Comparison of ENCODE assay signal across 36 cellular contexts in the genomic region with DNA sequence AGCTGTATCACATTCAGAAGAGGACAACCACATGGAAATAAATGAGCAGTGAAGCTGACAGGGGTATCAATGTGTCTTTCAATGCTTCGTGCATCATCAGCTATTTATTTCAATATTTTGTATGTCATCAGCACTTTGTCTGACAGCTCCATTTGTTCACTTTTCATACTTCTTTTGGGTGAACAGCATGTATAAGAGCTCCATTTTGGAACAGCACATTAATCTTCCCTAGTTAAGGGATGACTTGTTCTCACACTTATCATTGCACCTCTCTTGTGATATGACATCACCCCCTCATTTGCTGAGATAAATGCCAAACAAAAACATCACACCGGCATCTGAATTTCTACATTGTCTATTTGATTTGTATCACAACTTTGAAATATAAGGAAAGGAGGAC.
DNase-seq lines count a peak whose midpoint lies in the region; ATAC-seq and TF ChIP-seq lines count a peak whose summit lies in the region.
"Had no signal": no experiment of that assay in that cellular context is flagged by ENCODE, and none has a peak within 500 bp of the region (broad histone marks: within the 10 kb centered on the region; RNA-seq: fewer than 3 reads in every experiment).

No MANE protein-coding gene starts in this region.

- H3K27ac ChIP-seq in breast epithelium = no peak overlapping the region
- H3K27ac ChIP-seq: ascending aorta, cardiac muscle cell, colonic mucosa, Peyer's patch, psoas muscle, sigmoid colon, VCaP had no signal

- POLR2A ChIA-PET in MCF 10A (lab: Yijun Ruan, JAX) = interaction anchor here (0.7 kb wide), 1 partner anchor 31 kb away, joined by 3 read pairs; no protein-coding TSS in a partner anchor

- H3K9me3 ChIP-seq in breast epithelium = no peaks in the 10 kb centered on the region
- H3K9me3 ChIP-seq: ascending aorta, colonic mucosa, HAP-1, Peyer's patch, psoas muscle, sigmoid colon had no signal

- peaks cover 17% of the 10 kb centered on the region for H3K4me1 Mint-ChIP-seq in MCF 10A (ENCODE audit: insufficient read depth, unreplicated experiment)
- H3K4me1 Mint-ChIP-seq in activated T-helper 2 cell treated with anti-CD3 and anti-CD28 coated beads, Interferon-gamma antibody, Interleukin-2, Interleukin-4, amounts not matched to agents 10 μg/mL and 5 μg/mL and 100 μg/mL, durations not matched to agents 14 hours and 24 hours and 36 hours (ENCODE audit: low read depth) = peaks cover 41% of the 10 kb centered on the region
- peaks cover 18 to 45% of the 10 kb centered on the region in 2 donors for H3K4me1 Mint-ChIP-seq in stimulated activated naive B cell treated with anti-CD40 and anti-IgM and Interleukin-4, amounts not matched to agents 10 μg/mL and 1 μg/mL and 100 μg/mL, for 72 hours
- H3K4me1 Mint-ChIP-seq: immature natural killer cell, nephron had no signal

- H3K4me1 ChIP-seq in breast epithelium = no peaks in the 10 kb centered on the region
- H3K4me1 ChIP-seq: ascending aorta, colonic mucosa, HAP-1, Peyer's patch, psoas muscle, sigmoid colon had no signal

- peak overlapping the region; percentile 42 for H3K27ac Mint-ChIP-seq in MCF 10A (ENCODE audit: low read depth, unreplicated experiment)
- peak overlapping the region; percentile 53 for H3K27ac Mint-ChIP-seq in activated T-helper 2 cell treated with anti-CD3 and anti-CD28 coated beads, Interferon-gamma antibody, Interleukin-2, Interleukin-4, amounts not matched to agents 10 μg/mL and 5 μg/mL and 100 μg/mL, durations not matched to agents 14 hours and 24 hours and 36 hours
- H3K27ac Mint-ChIP-seq in stimulated activated naive B cell treated with anti-CD40 and anti-IgM and Interleukin-4, amounts not matched to agents 10 μg/mL and 1 μg/mL and 100 μg/mL, for 72 hours = peak overlapping the region; percentile 85
- H3K27ac Mint-ChIP-seq: immature natural killer cell, nephron had no signal

- no TSS peak for BruUV-seq in MCF 10A (replicated peaks; lab: Mats Ljungman, UMichigan)

- H3K4me3 ChIP-seq in breast epithelium = no peak overlapping the region
- H3K4me3 ChIP-seq: ascending aorta, cardiac muscle cell, colonic mucosa, HAP-1, Peyer's patch, psoas muscle, sigmoid colon had no signal

- H3K27me3 Mint-ChIP-seq in MCF 10A (ENCODE audit: insufficient read depth, unreplicated experiment) = no peaks in the 10 kb centered on the region
- H3K27me3 Mint-ChIP-seq in activated T-helper 2 cell treated with anti-CD3 and anti-CD28 coated beads, Interferon-gamma antibody, Interleukin-2, Interleukin-4, amounts not matched to agents 10 μg/mL and 5 μg/mL and 100 μg/mL, durations not matched to agents 14 hours and 24 hours and 36 hours (ENCODE audit: low read depth) = no peaks in the 10 kb centered on the region
- H3K27me3 Mint-ChIP-seq in stimulated activated naive B cell treated with anti-CD40 and anti-IgM and Interleukin-4, amounts not matched to agents 10 μg/mL and 1 μg/mL and 100 μg/mL, for 72 hours = no peaks in the 10 kb centered on the region

- no peak overlapping the region for H3K4me3 Mint-ChIP-seq in MCF 10A (ENCODE audit: unreplicated experiment)
- H3K4me3 Mint-ChIP-seq in activated T-helper 2 cell treated with anti-CD3 and anti-CD28 coated beads, Interferon-gamma antibody, Interleukin-2, Interleukin-4, amounts not matched to agents 10 μg/mL and 5 μg/mL and 100 μg/mL, durations not matched to agents 14 hours and 24 hours and 36 hours (ENCODE audit: low read depth) = no peak overlapping the region
- no peak overlapping the region for H3K4me3 Mint-ChIP-seq in stimulated activated naive B cell treated with anti-CD40 and anti-IgM and Interleukin-4, amounts not matched to agents 10 μg/mL and 1 μg/mL and 100 μg/mL, for 72 hours
- H3K4me3 Mint-ChIP-seq: immature natural killer cell, nephron had no signal

- no peaks in the 10 kb centered on the region for H3K36me3 ChIP-seq in breast epithelium
- H3K36me3 ChIP-seq: ascending aorta, cardiac muscle cell, colonic mucosa, HAP-1, Peyer's patch, sigmoid colon had no signal

- CTCF ChIA-PET in MCF 10A (lab: Yijun Ruan, JAX) = interaction anchor here (0.7 to 2.5 kb wide), 11 partner anchors 12 to 855 kb away, joined by 3 to 9 read pairs (median 3); no protein-coding TSS in a partner anchor

- TF ChIP-seq POLR2A in breast epithelium (IDR thresholded peaks at IDR 0.05) = no peak

- DNase-seq in activated CD4-positive, CD25-positive, alpha-beta regulatory T cell treated with anti-CD3 and anti-CD28 coated beads, Interleukin-2, amount 50 U/mL, for 72 hours = no peak
- DNase-seq in MCF 10A (ENCODE audit: unreplicated experiment) = no peak
- no peak for DNase-seq in breast epithelium (ENCODE audit: low spot score in 2 of 2)
- no peak for DNase-seq in activated T-helper 2 cell treated with anti-CD3 and anti-CD28 coated beads, Interferon-gamma antibody, Interleukin-2, Interleukin-4, amounts not matched to agents 10 μg/mL and 5 μg/mL and 100 μg/mL, durations not matched to agents 14 hours and 24 hours and 36 hours (ENCODE audit: low spot score)
- DNase-seq in stimulated activated naive B cell treated with anti-CD40 and anti-IgM and Interleukin-4, amounts not matched to agents 10 μg/mL and 1 μg/mL and 100 μg/mL, for 72 hours = no peak
- no peak for DNase-seq in dermis blood vessel endothelial cell
- no peak for DNase-seq in OCI-M1 (lab: John Stamatoyannopoulos, UW)
- DNase-seq: 8988T; activated CD4-positive, alpha-beta T cell treated with anti-CD3 and anti-CD28 coated beads, Interleukin-2, amount 50 U/mL, for 4 hours; activated naive CD4-positive, alpha-beta T cell treated with Interleukin-2 at 50 U/mL for 16 hours; activated T-cell treated with anti-CD3 and anti-CD28 coated beads for 4 hours; C1 segment of cervical spinal cord; colonic mucosa; COR-L47; effector CD8-positive, alpha-beta T cell; hypothalamus; immature natural killer cell; left cardiac atrium; NCI-H1436; NCI-H2081; NCI-H2227 treated with DMSO at 0.1 percent for 48 hours; NCI-H526 treated with DMSO at 0.1 percent for 48 hours; psoas muscle; SHP77; sigmoid colon; stimulated activated CD4-positive, alpha-beta T cell treated with anti-CD3 and anti-CD28 coated beads, Interleukin-12 subunit alpha, Interleukin-12 subunit beta, amount 100 ng/mL, for 4 hours; stimulated activated CD4-positive, alpha-beta T cell treated with anti-CD3 and anti-CD28 coated beads, Interleukin-2, amount 100 ng/mL, for 48 hours; substantia nigra; trophoblast cell had no signal

- TF ChIP-seq CTCF in MCF 10A (IDR thresholded peaks at IDR 0.05; ENCODE audit: unreplicated experiment) = no peak
- TF ChIP-seq CTCF in breast epithelium (IDR thresholded peaks at IDR 0.05) = no peak

- H3K27me3 ChIP-seq in breast epithelium = no peaks in the 10 kb centered on the region
- H3K27me3 ChIP-seq: ascending aorta, cardiac muscle cell, colonic mucosa, Peyer's patch, sigmoid colon had no signal

- intact Hi-C loops in MCF 10A (cut with micrococcal nuclease) = loop anchor here (10.0 kb wide), 1 partner anchor 292 kb away; no protein-coding TSS in a partner anchor
- intact Hi-C loops in breast epithelium (cut with DNase I; ENCODE audit: low total_unique reads) = no loop called here
- intact Hi-C loops in activated T-helper 2 cell treated with anti-CD3 and anti-CD28 coated beads, Interferon-gamma antibody, Interleukin-2, Interleukin-4, amounts not matched to agents 10 μg/mL and 5 μg/mL and 100 μg/mL, durations not matched to agents 14 hours and 24 hours and 36 hours (cut with micrococcal nuclease) = loop anchor here (1.0 to 5.0 kb wide), 7 partner anchors 59 to 283 kb away; a partner anchor contains a TSS

- no peaks in the 10 kb centered on the region for H3K36me3 Mint-ChIP-seq in MCF 10A (ENCODE audit: insufficient read depth, unreplicated experiment)
- peaks cover 17% of the 10 kb centered on the region for H3K36me3 Mint-ChIP-seq in activated T-helper 2 cell treated with anti-CD3 and anti-CD28 coated beads, Interferon-gamma antibody, Interleukin-2, Interleukin-4, amounts not matched to agents 10 μg/mL and 5 μg/mL and 100 μg/mL, durations not matched to agents 14 hours and 24 hours and 36 hours (ENCODE audit: low read depth)
- H3K36me3 Mint-ChIP-seq in stimulated activated naive B cell treated with anti-CD40 and anti-IgM and Interleukin-4, amounts not matched to agents 10 μg/mL and 1 μg/mL and 100 μg/mL, for 72 hours = peaks cover 4 to 10% of the 10 kb centered on the region in 2 donors
- H3K36me3 Mint-ChIP-seq: immature natural killer cell had no signal

- no peaks in the 10 kb centered on the region for H3K9me3 Mint-ChIP-seq in MCF 10A (ENCODE audit: unreplicated experiment)
- H3K9me3 Mint-ChIP-seq in activated T-helper 2 cell treated with anti-CD3 and anti-CD28 coated beads, Interferon-gamma antibody, Interleukin-2, Interleukin-4, amounts not matched to agents 10 μg/mL and 5 μg/mL and 100 μg/mL, durations not matched to agents 14 hours and 24 hours and 36 hours = peaks cover 16% of the 10 kb centered on the region
- peaks cover 0 to 2% of the 10 kb centered on the region in 2 donors for H3K9me3 Mint-ChIP-seq in stimulated activated naive B cell treated with anti-CD40 and anti-IgM and Interleukin-4, amounts not matched to agents 10 μg/mL and 1 μg/mL and 100 μg/mL, for 72 hours
- H3K9me3 Mint-ChIP-seq: immature natural killer cell had no signal

- ATAC-seq in activated CD4-positive, CD25-positive, alpha-beta regulatory T cell treated with anti-CD3 and anti-CD28 coated beads, Interleukin-2, amount 50 U/mL, for 24 hours = peak; percentile 11 to 19
- ATAC-seq in stimulated activated naive B cell treated with anti-CD40 and anti-IgM and Interleukin-4, amounts not matched to agents 10 μg/mL and 1 μg/mL and 100 μg/mL, for 72 hours (replicated peaks) = no peak
- ATAC-seq: left cardiac atrium, psoas muscle had no signal

Comparison
In these comparisons a context has a peak if more than half of its experiments do, and no peak if none do; other contexts are left out.
1. ATAC-seq: peak in activated CD4-positive, CD25-positive, alpha-beta regulatory T cell treated with anti-CD3 and anti-CD28 coated beads, Interleukin-2, amount 50 U/mL, for 24 hours (2 of 2); none in stimulated activated naive B cell treated with anti-CD40 and anti-IgM and Interleukin-4, amounts not matched to agents 10 μg/mL and 1 μg/mL and 100 μg/mL, for 72 hours (0 of 2).
2. Peak in every context shown above with its lines, with median percentiles within 50 percentile points of each other: H3K27ac Mint-ChIP-seq.